ENCODE assay signal across 19 cellular contexts in the genomic region with DNA sequence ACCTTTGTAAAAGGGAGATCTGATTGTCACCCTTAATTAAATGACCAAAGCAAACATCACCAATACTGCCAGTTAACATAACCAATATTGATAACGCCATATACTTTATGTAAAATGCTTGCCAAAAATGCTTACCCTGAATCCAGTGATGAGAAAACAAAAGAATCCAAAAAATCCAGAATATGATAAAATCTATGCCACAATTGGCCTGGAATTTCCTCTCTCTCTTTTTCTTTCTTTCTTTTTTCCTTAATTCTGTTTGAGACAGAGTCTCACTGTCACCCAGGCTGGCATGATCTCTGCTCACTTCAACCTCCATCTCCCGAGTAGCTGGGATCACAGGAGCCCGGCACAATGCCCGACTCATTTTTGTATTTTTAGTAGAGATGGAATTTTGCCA. TPM values are rescaled to one million over a fixed set of nuclear protein-coding genes. Genes with fewer than 3 reads are reported as not detected.
DNase-seq lines count a peak whose midpoint lies in the region; ATAC-seq, FAIRE-seq and TF ChIP-seq lines count a peak whose summit lies in the region.
"Had no signal": no experiment of that assay in that cellular context is flagged by ENCODE, and none has a peak within 500 bp of the region (broad histone marks: within the 10 kb centered on the region; RNA-seq: fewer than 3 reads in every experiment).

No MANE protein-coding gene starts in this region.

- peak; percentile 62 for DNase-seq in EL
- peak; percentile 73 for DNase-seq in HS-27A (ENCODE audit: low read depth)
- no peak for DNase-seq in K562 (ENCODE audit: extremely low read depth in 1 of 4, low spot score in 3 of 4)
- no peak for DNase-seq in osteocyte (ENCODE audit: extremely low spot score, unreplicated experiment)
- DNase-seq in NCI-H2029 (lab: John Stamatoyannopoulos, UW), result no peak
- DNase-seq in CD8-positive, alpha-beta T cell, result no peak
- DNase-seq in AG08396 (ENCODE audit: low spot score), result no peak
- DNase-seq: CD8-positive, alpha-beta memory T cell; DMS79; Kasumi-1; NCI-H1092 treated with DMSO at 0.1 percent for 48 hours; NCI-H146; NCI-H2081; NCI-H446 treated with DMSO at 0.1 percent for 48 hours; Peyer's patch; Right ventricle myocardium superior had no signal

- no peak overlapping the region for H3K4me2 ChIP-seq in K562 (ENCODE audit: insufficient read depth, low read length)
- H3K4me2 ChIP-seq: BLaER1 treated with 17β-estradiol and CSF1 and Interleukin-3, amounts not matched to agents 10 nM and 100 nM had no signal

- no peaks in the 10 kb centered on the region for H3K79me2 ChIP-seq in K562 (ENCODE audit: control insufficient read depth, insufficient read depth, low read length)

- no peak for TF ChIP-seq RAD21 in K562 (CRISPR knock-in tag; conservative IDR thresholded peaks at IDR 0.05 in 1 of 2, IDR thresholded peaks at IDR 0.05 in 1 of 2)

- no peak overlapping the region for H3K4me3 ChIP-seq in K562
- H3K4me3 ChIP-seq in CD8-positive, alpha-beta T cell (ENCODE audit: low read depth, low read length), result no peak overlapping the region
- H3K4me3 ChIP-seq: BLaER1 treated with 17β-estradiol and CSF1 and Interleukin-3, amounts not matched to agents 10 nM and 100 nM; Peyer's patch had no signal

- CTCF ChIA-PET in K562 (lab: Yijun Ruan, JAX; ENCODE audit: low intra/inter-chr PET ratio), result no interaction called here
- CTCF ChIA-PET in CD8-positive, alpha-beta T cell (lab: Charles Lee), result no interaction called here

- H3K27ac Mint-ChIP-seq in osteocyte (ENCODE audit: unreplicated experiment), result peak overlapping the region; percentile 9
- H3K27ac Mint-ChIP-seq in CD8-positive, alpha-beta T cell, result no peak overlapping the region
- H3K27ac Mint-ChIP-seq: CD8-positive, alpha-beta memory T cell had no signal

- no peaks in the 10 kb centered on the region for H3K27me3 ChIP-seq in K562 (ENCODE audit: control insufficient read depth in 2 of 2, insufficient read depth in 2 of 2, low read length in 2 of 2)
- H3K27me3 ChIP-seq in CD8-positive, alpha-beta T cell (ENCODE audit: insufficient read depth, low read length), result no peaks in the 10 kb centered on the region
- H3K27me3 ChIP-seq: BLaER1 treated with 17β-estradiol and CSF1 and Interleukin-3, amounts not matched to agents 10 nM and 100 nM; Peyer's patch had no signal

- no peak for FAIRE-seq in K562 (lab: Jason Lieb, UNC)
- FAIRE-seq: GM19239, H54 had no signal

- intact Hi-C loops in K562 (cut with micrococcal nuclease), result no loop called here
- intact Hi-C loops in CD8-positive, alpha-beta T cell (cut with DNase I, micrococcal nuclease), result no loop called here

- no peak overlapping the region for H2AFZ ChIP-seq in K562 (ENCODE audit: low read depth, low read length)

- no peaks in the 10 kb centered on the region for H3K9me3 Mint-ChIP-seq in osteocyte (ENCODE audit: unreplicated experiment)
- no peaks in the 10 kb centered on the region for H3K9me3 Mint-ChIP-seq in CD8-positive, alpha-beta T cell

- H4K20me1 ChIP-seq in K562 (replicated peaks; ENCODE audit: control insufficient read depth, insufficient read depth, low read length), result no peaks in the 10 kb centered on the region
- H4K20me1 ChIP-seq: BLaER1 treated with 17β-estradiol and CSF1 and Interleukin-3, amounts not matched to agents 10 nM and 100 nM had no signal

- ATAC-seq in K562, result no peak
- no peak for ATAC-seq in CD8-positive, alpha-beta T cell

- in situ Hi-C loops in K562 (cut with MboI), result no loop called here

- no peak overlapping the region for H3K4me3 Mint-ChIP-seq in osteocyte (ENCODE audit: unreplicated experiment)
- H3K4me3 Mint-ChIP-seq in CD8-positive, alpha-beta T cell, result no peak overlapping the region
- H3K4me3 Mint-ChIP-seq: CD8-positive, alpha-beta memory T cell had no signal

- POLR2A ChIA-PET in K562 (lab: Yijun Ruan, JAX), result interaction anchor here (2.3 kb wide), 1 partner anchor 10 kb away, joined by 6 read pairs; the partner anchor contains the start of gene SLC7A11
- POLR2A ChIA-PET in CD8-positive, alpha-beta T cell (lab: Charles Lee), result no interaction called here

- no peaks in the 10 kb centered on the region for H3K36me3 ChIP-seq in K562 (ENCODE audit: control insufficient read depth, insufficient read depth, low read length)
- H3K36me3 ChIP-seq in CD8-positive, alpha-beta T cell (ENCODE audit: insufficient read depth, low read length), result no peaks in the 10 kb centered on the region
- H3K36me3 ChIP-seq: BLaER1 treated with 17β-estradiol and CSF1 and Interleukin-3, amounts not matched to agents 10 nM and 100 nM; Peyer's patch had no signal

- TF ChIP-seq CTCF in K562 (IDR thresholded peaks at IDR 0.05 in 2 of 3, conservative IDR thresholded peaks at IDR 0.05 in 1 of 3; ENCODE audit: insufficient read depth in 2 of 3, low read depth in 1 of 3, low read length in 3 of 3), result no peak
- no peak for TF ChIP-seq CTCF in osteocyte (IDR thresholded peaks at IDR 0.05)
- no peak for TF ChIP-seq CTCF in CD8-positive, alpha-beta T cell (IDR thresholded peaks at IDR 0.05)

- peaks cover 20% of the 10 kb centered on the region for H3K4me1 Mint-ChIP-seq in osteocyte (ENCODE audit: unreplicated experiment)
- H3K4me1 Mint-ChIP-seq in CD8-positive, alpha-beta T cell (ENCODE audit: low read depth), result no peaks in the 10 kb centered on the region

- H3K9me1 ChIP-seq in K562 (ENCODE audit: control insufficient read depth, insufficient read depth, low read length), result no peaks in the 10 kb centered on the region

- 66% methylated on average over 4 of the region's 4 CpGs for WGBS in K562 (ENCODE audit: insufficient coverage, low coverage, missing lambda C conversion rate)

- H3K9me3 ChIP-seq in K562 (replicated peaks; ENCODE audit: control insufficient read depth, insufficient read depth, low read depth, low read length), result no peaks in the 10 kb centered on the region
- H3K9me3 ChIP-seq in CD8-positive, alpha-beta T cell (ENCODE audit: low read length), result no peaks in the 10 kb centered on the region
- H3K9me3 ChIP-seq: Peyer's patch had no signal

- no peaks in the 10 kb centered on the region for H3K27me3 Mint-ChIP-seq in osteocyte (ENCODE audit: unreplicated experiment)
- H3K27me3 Mint-ChIP-seq in CD8-positive, alpha-beta T cell (ENCODE audit: low read depth), result no peaks in the 10 kb centered on the region
- H3K27me3 Mint-ChIP-seq: CD8-positive, alpha-beta memory T cell had no signal

- no TSS peak for BruUV-seq in K562 (replicated peaks; lab: Mats Ljungman, UMichigan)

- TF ChIP-seq POLR2A in K562 (conservative IDR thresholded peaks at IDR 0.05), result no peak

- H3K9ac ChIP-seq in K562 (ENCODE audit: insufficient read depth in 1 of 2, low read depth in 2 of 2, low read length in 2 of 2), result no peak overlapping the region
- H3K9ac ChIP-seq: BLaER1 treated with 17β-estradiol and CSF1 and Interleukin-3, amounts not matched to agents 10 nM and 100 nM had no signal

- no peak for TF ChIP-seq EP300 in K562 (IDR thresholded peaks at IDR 0.05; ENCODE audit: low read length)

- no peak overlapping the region for H3K27ac ChIP-seq in K562 (ENCODE audit: extremely low read depth, low read depth, low read length)
- no peak overlapping the region for H3K27ac ChIP-seq in CD8-positive, alpha-beta T cell (ENCODE audit: low read depth, low read length)
- H3K27ac ChIP-seq: BLaER1 treated with 17β-estradiol and CSF1 and Interleukin-3, amounts not matched to agents 10 nM and 100 nM; Peyer's patch had no signal

- no peaks in the 10 kb centered on the region for H3K36me3 Mint-ChIP-seq in osteocyte (ENCODE audit: unreplicated experiment)
- no peaks in the 10 kb centered on the region for H3K36me3 Mint-ChIP-seq in CD8-positive, alpha-beta T cell
- H3K36me3 Mint-ChIP-seq: CD8-positive, alpha-beta memory T cell had no signal

- H3K4me1 ChIP-seq in K562 (replicated peaks in 1 of 2; ENCODE audit: control insufficient read depth in 2 of 2, insufficient read depth in 2 of 2, low read length in 2 of 2), result no peaks in the 10 kb centered on the region; a peak in 1 of 5 replicates
- H3K4me1 ChIP-seq in CD8-positive, alpha-beta T cell (ENCODE audit: insufficient read depth, low read length), result no peaks in the 10 kb centered on the region
- H3K4me1 ChIP-seq: BLaER1 treated with 17β-estradiol and CSF1 and Interleukin-3, amounts not matched to agents 10 nM and 100 nM; Peyer's patch had no signal

TF ChIP-seq in K562, 482 proteins besides CTCF, POLR2A, EP300 and RAD21:
- TF ChIP-seq NELFE (IDR thresholded peaks at IDR 0.05; ENCODE audit: insufficient read depth, insufficient read length), result no peak
- TF ChIP-seq NFIC (IDR thresholded peaks at IDR 0.05), result peak; percentile 38

RNA-seq across cellular contexts. Expression of gene SLC7A11, which starts 9.8 kb away (rescaled TPM):
- 27.5 and 76.5 TPM in 2 replicates for total RNA-seq in K562 (2011; cell fraction: chromatin; rRNA removed; ENCODE audit: low replicate concordance)
- total RNA-seq in K562 (2011; cell fraction: nucleolus; rRNA removed), result 16.5 and 25.1 TPM in 2 replicates
- total RNA-seq in K562 (2011; cell fraction: nucleoplasm; rRNA removed), result 48.4 and 73.4 TPM in 2 replicates
- total RNA-seq in K562 (2014; rRNA removed), result 13.0 and 13.1 TPM in 2 replicates
- total RNA-seq in K562 (2014; rRNA removed; fragmentation: Illumina TruSeq; extraction: Trizol), result 26.1 and 37.6 TPM in 2 replicates
- total RNA-seq in K562 (2015; rRNA removed; fragmentation: Illumina TruSeq; extraction: Trizol), result 3.5 and 4.5 TPM in 2 replicates
- 13.1 and 15.4 TPM in 2 replicates for total RNA-seq in K562 (2021)
- 13.9 and 18.6 TPM in 2 replicates for polyA plus RNA-seq in K562 (2011; rRNA removed)
- 2.3 and 9.1 TPM in 2 replicates for polyA plus RNA-seq in K562 (2011; cell fraction: cytosol; rRNA removed)
- 9.7 and 19.0 TPM in 2 replicates for polyA plus RNA-seq in K562 (2011; cell fraction: nucleus; rRNA removed)
- polyA plus RNA-seq in K562 (2012), result 4.8 and 19.7 TPM in 2 replicates
- 16.4 and 16.5 TPM in 2 replicates for polyA plus RNA-seq in K562 (2014; fragmentation: Illumina TruSeq; extraction: Trizol)
- polyA plus RNA-seq in K562 (2014; fragmentation: Nextera tagmentation; extraction: Ambion mirVana), result 1 to 10 TPM; 4.7 to 9.1 TPM
- polyA plus RNA-seq in K562 (2014; rRNA removed), result 11.5 and 13.5 TPM in 2 replicates
- polyA minus RNA-seq in K562 (2011; rRNA and poly(A)+ RNA removed), result 25.7 and 42.3 TPM in 2 replicates
- 11.0 and 17.2 TPM in 2 replicates for polyA minus RNA-seq in K562 (2011; cell fraction: cytosol; rRNA and poly(A)+ RNA removed)
- polyA minus RNA-seq in K562 (2011; cell fraction: nucleus; rRNA and poly(A)+ RNA removed), result 18.3 and 53.0 TPM in 2 replicates
- 26.5 and 29.1 TPM in 2 replicates for total RNA-seq in osteocyte
- total RNA-seq in CD8-positive, alpha-beta T cell, result not detected
- polyA plus RNA-seq: CD8-positive, alpha-beta memory T cell had no signal

Comparison
In these comparisons a context has a peak if more than half of its experiments do, and no peak if none do; other contexts are left out.
1. DNase-seq: peak in EL (single experiment) and HS-27A (single experiment); none in K562 (0 of 4), osteocyte (single experiment), NCI-H2029 (single experiment), CD8-positive, alpha-beta T cell (0 of 7) and AG08396 (single experiment).
2. RNA of gene SLC7A11, which starts 9.8 kb away (total RNA-seq): 26.5 to 29.1 TPM in osteocyte and 3.5 to 76.5 TPM in K562; not detected in CD8-positive, alpha-beta T cell; every median in the first group is over 4 times any median in the second.